9 cellular contexts compared by ENCODE assay signal in genomic region chr12:1553987-1554982, GRCh38. TPM values are rescaled to one million over a fixed set of nuclear protein-coding genes. Genes with fewer than 3 reads are reported as not detected.
DNase-seq lines count a peak whose midpoint lies in the region; ATAC-seq and TF ChIP-seq lines count a peak whose summit lies in the region.
"Had no signal": no experiment of that assay in that cellular context is flagged by ENCODE, and none has a peak within 500 bp of the region (broad histone marks: within the 10 kb centered on the region; RNA-seq: fewer than 3 reads in every experiment).

No MANE protein-coding gene starts in this region.

- DNase-seq in neural progenitor cell (ENCODE audit: low spot score) (no peak), colonic mucosa (no peak), H4 (ENCODE audit: low spot score) (no peak), NCI-H1417 (lab: John Stamatoyannopoulos, UW) (no peak)

- H3K36me3 Mint-ChIP-seq in neural progenitor cell, result peaks cover 19% of the 10 kb centered on the region

- H3K4me3 ChIP-seq in neural progenitor cell (no peak overlapping the region), colonic mucosa (no peak overlapping the region)
- H3K4me3 ChIP-seq: tibial nerve had no signal

- peaks cover 32% of the 10 kb centered on the region for H3K9me3 Mint-ChIP-seq in neural progenitor cell

- H3K4me1 ChIP-seq in neural progenitor cell (peaks cover 18% of the 10 kb centered on the region), colonic mucosa (no peaks in the 10 kb centered on the region)
- H3K4me1 ChIP-seq: tibial nerve had no signal

- H3K9me3 ChIP-seq in neural progenitor cell (ENCODE audit: low read depth) (peaks cover 4% of the 10 kb centered on the region), colonic mucosa (no peaks in the 10 kb centered on the region)

- no peak overlapping the region for H3K27ac ChIP-seq in neural progenitor cell
- no peak overlapping the region for H3K27ac ChIP-seq in colonic mucosa
- H3K27ac ChIP-seq: tibial nerve had no signal

- H3K27me3 ChIP-seq in neural progenitor cell (no peaks in the 10 kb centered on the region), colonic mucosa (no peaks in the 10 kb centered on the region)
- H3K27me3 ChIP-seq: tibial nerve had no signal

- intact Hi-C loops in colonic mucosa (cut with DNase I), result no loop called here

- TF ChIP-seq CTCF in neural progenitor cell (IDR thresholded peaks at IDR 0.05) (no peak), colonic mucosa (IDR thresholded peaks at IDR 0.05) (no peak)

- H3F3A ChIP-seq in neural progenitor cell (ENCODE audit: low read depth), result peaks cover 21% of the 10 kb centered on the region

- peak overlapping the region; percentile 1 for H3K27ac Mint-ChIP-seq in neural progenitor cell
- H3K27ac Mint-ChIP-seq: nephron had no signal

- H3K4me1 Mint-ChIP-seq in neural progenitor cell, result peaks cover 14% of the 10 kb centered on the region

- H2AFZ ChIP-seq in neural progenitor cell (replicated peaks), result no peak overlapping the region

- no peaks in the 10 kb centered on the region for H3K27me3 Mint-ChIP-seq in neural progenitor cell (ENCODE audit: insufficient read depth, low read depth)

- H3K79me2 ChIP-seq in neural progenitor cell (ENCODE audit: low read depth), result peaks cover 88% of the 10 kb centered on the region

- H3K4me3 Mint-ChIP-seq in neural progenitor cell, result no peak overlapping the region
- H3K4me3 Mint-ChIP-seq: nephron had no signal

- ATAC-seq in GM18861 (IDR thresholded peaks at IDR 0.05; ENCODE audit: unreplicated experiment) (peak; percentile 97), GM21423 (IDR thresholded peaks at IDR 0.05; ENCODE audit: unreplicated experiment) (peak; percentile 96), HG03432 (IDR thresholded peaks at IDR 0.05; ENCODE audit: unreplicated experiment) (peak; percentile 93)

- no peak overlapping the region for H3K9ac ChIP-seq in neural progenitor cell
- no peak overlapping the region for H3K9ac ChIP-seq in colonic mucosa (ENCODE audit: low read depth in 2 of 2, low read length in 2 of 2)

- no peak overlapping the region for H3K4me2 ChIP-seq in neural progenitor cell

- H3K36me3 ChIP-seq in neural progenitor cell (no peaks in the 10 kb centered on the region), colonic mucosa (no peaks in the 10 kb centered on the region)
- H3K36me3 ChIP-seq: tibial nerve had no signal

- H4K20me1 ChIP-seq in neural progenitor cell (ENCODE audit: low read depth), result peaks cover 16% of the 10 kb centered on the region

RNA-seq across cellular contexts. Expression of gene FBXL14, which starts 40.1 kb away (rescaled TPM):
- total RNA-seq in neural progenitor cell (ENCODE audit: low replicate concordance) (27.3 and 64.6 TPM in 2 replicates), colonic mucosa (10 to 100 TPM; 32.3 to 37.4 TPM)
- total RNA-seq in H4 (2014; rRNA removed; shearing (Covaris generic)), result 5.3 and 6.1 TPM in 2 replicates
